Comparison of ENCODE assay signal across 1 cellular context in genomic region chr1:179493323-179493722, GRCh38.
TF ChIP-seq lines count a peak whose summit lies in the region.

No MANE protein-coding gene starts in this region.

TF ChIP-seq in IMR-90, 13 proteins besides CTCF, POLR2A, EP300 and RAD21:
- no peak for TF ChIP-seq MAFK (IDR thresholded peaks at IDR 0.05; ENCODE audit: low read depth, low read length)
- no peak for TF ChIP-seq CEBPB (IDR thresholded peaks at IDR 0.05; ENCODE audit: low read depth, low read length)
- TF ChIP-seq NFE2L2 (IDR thresholded peaks at IDR 0.05; ENCODE audit: low read depth, low read length): no peak
- no peak for TF ChIP-seq MXI1 (IDR thresholded peaks at IDR 0.05; ENCODE audit: borderline replicate concordance, low read depth, low read length)
- no peak for TF ChIP-seq USF2 (IDR thresholded peaks at IDR 0.05; ENCODE audit: low read depth, low read length)
- no peak for TF ChIP-seq BHLHE40 (IDR thresholded peaks at IDR 0.05; ENCODE audit: low read depth, low read length)
- no peak for TF ChIP-seq RFX5 (IDR thresholded peaks at IDR 0.05; ENCODE audit: low read depth, low read length)
- TF ChIP-seq FOS (IDR thresholded peaks at IDR 0.05; ENCODE audit: low read depth, low read length): no peak
- TF ChIP-seq RCOR1 (IDR thresholded peaks at IDR 0.05; ENCODE audit: insufficient replicate concordance, low read length): no peak
